In the genomic region with DNA sequence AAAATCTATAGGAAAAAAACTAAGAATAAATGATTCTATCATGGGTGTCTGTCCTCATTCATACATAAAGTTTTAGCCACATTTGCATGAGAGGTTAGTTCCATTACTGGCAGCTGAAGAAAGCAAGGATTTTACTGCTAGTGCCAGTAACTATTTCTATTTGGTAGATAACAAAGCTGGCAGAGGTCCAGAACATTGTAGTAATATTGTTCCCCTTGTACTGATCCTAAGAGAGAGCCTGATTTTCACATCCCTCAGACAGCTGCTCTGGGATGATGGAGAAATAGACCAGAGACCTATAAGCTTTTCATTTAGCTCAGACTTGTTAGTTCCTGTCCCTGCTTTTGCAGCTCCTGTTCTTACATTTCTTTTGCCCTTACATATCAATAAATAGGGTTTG, we compare ENCODE assay signal across 18 cellular contexts.
DNase-seq lines count a peak whose midpoint lies in the region; ATAC-seq, FAIRE-seq and TF ChIP-seq lines count a peak whose summit lies in the region.
"Had no signal": no experiment of that assay in that cellular context is flagged by ENCODE, and none has a peak within 500 bp of the region (broad histone marks: within the 10 kb centered on the region; RNA-seq: fewer than 3 reads in every experiment).

No MANE protein-coding gene starts in this region.

- H3K4me2 ChIP-seq in K562 (ENCODE audit: insufficient read depth, low read length), result no peak overlapping the region

- TF ChIP-seq POLR2A in K562 (conservative IDR thresholded peaks at IDR 0.05), result no peak

- TF ChIP-seq RAD21 in K562 (CRISPR knock-in tag; conservative IDR thresholded peaks at IDR 0.05 in 1 of 2, IDR thresholded peaks at IDR 0.05 in 1 of 2), result no peak

- no peaks in the 10 kb centered on the region for H3K36me3 Mint-ChIP-seq in activated CD8-positive, alpha-beta T cell treated with anti-CD3 and anti-CD28 coated beads for 36 hours (ENCODE audit: low read depth)
- H3K36me3 Mint-ChIP-seq: CD14-positive monocyte had no signal

- H3K36me3 ChIP-seq in BE2C, result no peaks in the 10 kb centered on the region
- peaks cover 8 to 14% of the 10 kb centered on the region in 2 experiments; a peak in 2 of 3 replicates for H3K36me3 ChIP-seq in HEK293 (ENCODE audit: control insufficient read depth in 2 of 2, insufficient read depth in 1 of 2, low read length in 2 of 2)
- H3K36me3 ChIP-seq in K562 (ENCODE audit: control insufficient read depth, insufficient read depth, low read length), result peaks cover 67% of the 10 kb centered on the region
- H3K36me3 ChIP-seq: MG63, Peyer's patch had no signal

- no peaks in the 10 kb centered on the region for H3K4me1 Mint-ChIP-seq in activated CD8-positive, alpha-beta T cell treated with anti-CD3 and anti-CD28 coated beads for 36 hours (ENCODE audit: low read depth)

- H3K4me3 ChIP-seq in BE2C (ENCODE audit: low read depth, low read length) (no peak overlapping the region), HEK293 (ENCODE audit: low read depth, low read length) (no peak overlapping the region), K562 (no peak overlapping the region)
- H3K4me3 ChIP-seq: MG63, Peyer's patch had no signal

- no peak overlapping the region for H3K9ac ChIP-seq in K562 (ENCODE audit: insufficient read depth in 1 of 2, low read depth in 2 of 2, low read length in 2 of 2)

- H3K27me3 ChIP-seq in BE2C (peaks cover 7% of the 10 kb centered on the region), K562 (ENCODE audit: control insufficient read depth in 2 of 2, insufficient read depth in 2 of 2, low read length in 2 of 2) (no peaks in the 10 kb centered on the region)
- H3K27me3 ChIP-seq: Peyer's patch had no signal

- no peaks in the 10 kb centered on the region for H3K9me3 ChIP-seq in BE2C
- no peaks in the 10 kb centered on the region for H3K9me3 ChIP-seq in HEK293 (ENCODE audit: control insufficient read depth, insufficient read depth, low read depth, low read length)
- H3K9me3 ChIP-seq in K562 (replicated peaks; ENCODE audit: control insufficient read depth, insufficient read depth, low read depth, low read length), result no peaks in the 10 kb centered on the region
- H3K9me3 ChIP-seq: MG63, Peyer's patch had no signal

- no peaks in the 10 kb centered on the region for H3K79me2 ChIP-seq in K562 (ENCODE audit: control insufficient read depth, insufficient read depth, low read length)

- DNase-seq in BE2C (peak; percentile 30), K562 (ENCODE audit: extremely low read depth in 1 of 4, low spot score in 3 of 4) (no peak), myocyte (ENCODE audit: low read depth) (peak; percentile 31), middle frontal gyrus (ENCODE audit: extremely low spot score, low spot score) (no peak), left lobe of liver (ENCODE audit: low spot score) (no peak)
- no peak for DNase-seq in activated naive CD4-positive, alpha-beta T cell (lab: John Stamatoyannopoulos, UW)
- DNase-seq in activated CD8-positive, alpha-beta T cell treated with anti-CD3 and anti-CD28 coated beads for 36 hours, result no peak
- DNase-seq: ACHN, DND-41, H7, MG63, NCI-H1105, NCI-H2081, Peyer's patch had no signal

- H3K27ac ChIP-seq in HEK293 (ENCODE audit: extremely low read depth, low read depth, low read length) (no peak overlapping the region), K562 (ENCODE audit: extremely low read depth, low read depth, low read length) (no peak overlapping the region)
- H3K27ac ChIP-seq: HL-60, Peyer's patch had no signal

- FAIRE-seq in K562 (lab: Jason Lieb, UNC), result no peak
- FAIRE-seq: G401.6 had no signal

- H3K27me3 Mint-ChIP-seq in activated CD8-positive, alpha-beta T cell treated with anti-CD3 and anti-CD28 coated beads for 36 hours, result peaks cover 2% of the 10 kb centered on the region

- H3K27ac Mint-ChIP-seq in activated CD8-positive, alpha-beta T cell treated with anti-CD3 and anti-CD28 coated beads for 36 hours, result no peak overlapping the region
- H3K27ac Mint-ChIP-seq: CD14-positive monocyte had no signal

- intact Hi-C loops in K562 (cut with micrococcal nuclease), result no loop called here
- intact Hi-C loops in activated CD8-positive, alpha-beta T cell treated with anti-CD3 and anti-CD28 coated beads for 36 hours (cut with micrococcal nuclease), result no loop called here

- H3K9me3 Mint-ChIP-seq in activated CD8-positive, alpha-beta T cell treated with anti-CD3 and anti-CD28 coated beads for 36 hours, result no peaks in the 10 kb centered on the region
- H3K9me3 Mint-ChIP-seq: CD14-positive monocyte had no signal

- CTCF ChIA-PET in HEK293 (lab: Yijun Ruan, JAX) (interaction anchor here (0.6 kb wide), 2 partner anchors 195 to 692 kb away, joined by 3 read pairs; no protein-coding TSS in a partner anchor), K562 (lab: Yijun Ruan, JAX; ENCODE audit: low intra/inter-chr PET ratio) (no interaction called here)
- CTCF ChIA-PET in activated CD8-positive, alpha-beta T cell treated with anti-CD3 and anti-CD28 coated beads for 36 hours (lab: Charles Lee), result interaction anchor here (1.5 kb wide), 1 partner anchor 610 kb away, joined by 3 read pairs; no protein-coding TSS in a partner anchor

- H3K4me1 ChIP-seq in BE2C (no peaks in the 10 kb centered on the region), HEK293 (ENCODE audit: control insufficient read depth, insufficient read depth, low read length) (peaks cover 7% of the 10 kb centered on the region), K562 (replicated peaks in 1 of 2; ENCODE audit: control insufficient read depth in 2 of 2, insufficient read depth in 2 of 2, low read length in 2 of 2) (no peaks in the 10 kb centered on the region)
- H3K4me1 ChIP-seq: Peyer's patch had no signal

- no peak for TF ChIP-seq EP300 in K562 (IDR thresholded peaks at IDR 0.05; ENCODE audit: low read length)

- no peaks in the 10 kb centered on the region for H4K20me1 ChIP-seq in K562 (replicated peaks; ENCODE audit: control insufficient read depth, insufficient read depth, low read length)

- H3K4me3 Mint-ChIP-seq in activated CD8-positive, alpha-beta T cell treated with anti-CD3 and anti-CD28 coated beads for 36 hours, result no peak overlapping the region
- H3K4me3 Mint-ChIP-seq: CD14-positive monocyte had no signal

- no peak overlapping the region for H2AFZ ChIP-seq in K562 (ENCODE audit: low read depth, low read length)

- TF ChIP-seq CTCF in BE2C (IDR thresholded peaks at IDR 0.05; ENCODE audit: low read depth, low read length), result no peak
- no peak for TF ChIP-seq CTCF in HEK293 (tag by site-specific recombination; IDR thresholded peaks at IDR 0.05)
- no peak for TF ChIP-seq CTCF in K562 (IDR thresholded peaks at IDR 0.05 in 2 of 3, conservative IDR thresholded peaks at IDR 0.05 in 1 of 3; ENCODE audit: insufficient read depth in 2 of 3, low read depth in 1 of 3, low read length in 3 of 3)
- TF ChIP-seq CTCF in activated CD8-positive, alpha-beta T cell treated with anti-CD3 and anti-CD28 coated beads for 36 hours (IDR thresholded peaks at IDR 0.05), result no peak

- ATAC-seq in K562 (no peak), left lobe of liver (no peak)
- ATAC-seq in activated CD8-positive, alpha-beta T cell treated with anti-CD3 and anti-CD28 coated beads for 36 hours, result no peak

- H3K9me1 ChIP-seq in K562 (ENCODE audit: control insufficient read depth, insufficient read depth, low read length), result no peaks in the 10 kb centered on the region

- POLR2A ChIA-PET in HEK293 (lab: Yijun Ruan, JAX) (interaction anchor here (0.5 kb wide), 1 partner anchor 708 kb away, joined by 6 read pairs; no protein-coding TSS in a partner anchor), K562 (lab: Yijun Ruan, JAX) (no interaction called here)
- POLR2A ChIA-PET in activated CD8-positive, alpha-beta T cell treated with anti-CD3 and anti-CD28 coated beads for 36 hours (lab: Charles Lee), result no interaction called here

- no TSS peak for BruUV-seq in K562 (replicated peaks; lab: Mats Ljungman, UMichigan)

- in situ Hi-C loops in K562 (cut with MboI), result no loop called here

TF ChIP-seq in HEK293, 187 proteins besides CTCF, POLR2A, EP300 and RAD21 (continues in another document):
- TF ChIP-seq ZNF175 (tag by site-specific recombination; IDR thresholded peaks at IDR 0.05), result no peak
- TF ChIP-seq ZNF433 (tag by site-specific recombination; IDR thresholded peaks at IDR 0.05; ENCODE audit: low read depth), result no peak
- no peak for TF ChIP-seq BCL11A (tag by site-specific recombination; IDR thresholded peaks at IDR 0.05; ENCODE audit: low read depth)
- TF ChIP-seq IKZF3 (tag by site-specific recombination; IDR thresholded peaks at IDR 0.05), result 0 out of 2 replicates have a peak, but pooled peaks have one; percentile 12
- no peak for TF ChIP-seq ZNF701 (tag by site-specific recombination; IDR thresholded peaks at IDR 0.05)
- no peak for TF ChIP-seq ZNF549 (tag by site-specific recombination; IDR thresholded peaks at IDR 0.05)
- TF ChIP-seq ZBTB20 (tag by site-specific recombination; IDR thresholded peaks at IDR 0.05), result no peak
- TF ChIP-seq ZNF324 (tag by site-specific recombination; IDR thresholded peaks at IDR 0.05), result no peak
- TF ChIP-seq MZF1 (tag by site-specific recombination; IDR thresholded peaks at IDR 0.05; ENCODE audit: borderline replicate concordance), result peak; percentile 70; the same call in 1 of the 2 replicates
- no peak for TF ChIP-seq KLF7 (tag by site-specific recombination; IDR thresholded peaks at IDR 0.05; ENCODE audit: borderline replicate concordance)
- no peak for TF ChIP-seq ZNF10 (tag by site-specific recombination; IDR thresholded peaks at IDR 0.05)

TF ChIP-seq in K562, 482 proteins besides CTCF, POLR2A, EP300 and RAD21:
- TF ChIP-seq, protein P1, sequence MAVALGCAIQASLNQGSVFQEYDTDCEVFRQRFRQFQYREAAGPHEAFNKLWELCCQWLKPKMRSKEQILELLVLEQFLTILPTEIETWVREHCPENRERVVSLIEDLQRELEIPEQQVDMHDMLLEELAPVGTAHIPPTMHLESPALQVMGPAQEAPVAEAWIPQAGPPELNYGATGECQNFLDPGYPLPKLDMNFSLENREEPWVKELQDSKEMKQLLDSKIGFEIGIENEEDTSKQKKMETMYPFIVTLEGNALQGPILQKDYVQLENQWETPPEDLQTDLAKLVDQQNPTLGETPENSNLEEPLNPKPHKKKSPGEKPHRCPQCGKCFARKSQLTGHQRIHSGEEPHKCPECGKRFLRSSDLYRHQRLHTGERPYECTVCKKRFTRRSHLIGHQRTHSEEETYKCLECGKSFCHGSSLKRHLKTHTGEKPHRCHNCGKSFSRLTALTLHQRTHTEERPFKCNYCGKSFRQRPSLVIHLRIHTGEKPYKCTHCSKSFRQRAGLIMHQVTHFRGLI (CRISPR knock-in tag; IDR thresholded peaks at IDR 0.05), result no peak
- peak; percentile 40; the same call in 1 of the 2 replicates for TF ChIP-seq NFIC (IDR thresholded peaks at IDR 0.05)
TF ChIP-seq in K562: peak in this region for 1.

Comparison
In these comparisons a context has a peak if more than half of its experiments do, and no peak if none do; other contexts are left out.
1. DNase-seq: peak in BE2C (single experiment) and myocyte (single experiment); none in K562 (0 of 4), middle frontal gyrus (single experiment), activated naive CD4-positive, alpha-beta T cell (0 of 4), activated CD8-positive, alpha-beta T cell treated with anti-CD3 and anti-CD28 coated beads for 36 hours (single experiment) and left lobe of liver (single experiment).